16 cellular contexts compared by ENCODE assay signal in the genomic region with DNA sequence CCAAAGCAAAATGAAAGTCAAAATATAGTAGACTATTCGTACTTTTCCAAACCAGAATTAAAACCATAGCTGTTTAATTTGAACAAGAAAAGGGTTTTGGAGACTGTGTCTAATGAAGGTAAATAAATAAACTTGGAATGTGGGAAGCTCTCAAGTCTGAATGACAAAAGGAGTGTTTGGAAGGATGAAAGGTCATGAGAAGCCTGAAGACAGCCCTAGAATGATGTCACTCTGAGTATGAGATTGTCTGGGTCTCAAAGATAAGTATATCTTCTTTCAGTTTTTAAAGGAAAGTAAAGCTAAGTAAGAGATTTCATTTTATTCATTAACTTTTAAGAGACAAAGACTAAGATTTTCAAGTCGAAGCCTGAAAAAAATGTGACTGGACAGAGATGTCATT.
A peak's percentile ranks its signal among the peaks of the same experiment; 100 is the strongest.
DNase-seq lines count a peak whose midpoint lies in the region; ATAC-seq, FAIRE-seq and TF ChIP-seq lines count a peak whose summit lies in the region.
"Had no signal": no experiment of that assay in that cellular context is flagged by ENCODE, and none has a peak within 500 bp of the region (broad histone marks: within the 10 kb centered on the region; RNA-seq: fewer than 3 reads in every experiment).

No MANE protein-coding gene starts in this region.

- intact Hi-C loops in mucosa of descending colon (cut with DNase I, micrococcal nuclease), result no loop called here

- WGBS in hepatocyte (ENCODE audit: low lambda C conversion rate, missing lambda C conversion rate), result 60% methylated on average over 2 of the region's 2 CpGs

- no peak for TF ChIP-seq CTCF in HEK293 (tag by site-specific recombination; IDR thresholded peaks at IDR 0.05)
- no peak for TF ChIP-seq CTCF in hepatocyte (IDR thresholded peaks at IDR 0.05; ENCODE audit: poor library complexity)
- TF ChIP-seq CTCF in progenitor cell of endocrine pancreas (IDR thresholded peaks at IDR 0.05; ENCODE audit: unreplicated experiment), result no peak
- TF ChIP-seq CTCF in mucosa of descending colon (IDR thresholded peaks at IDR 0.05), result no peak

- H3K4me3 Mint-ChIP-seq in progenitor cell of endocrine pancreas (ENCODE audit: low read depth), result no peak overlapping the region
- H3K4me3 Mint-ChIP-seq: B cell; CD8-positive, alpha-beta T cell had no signal

- H3K27me3 ChIP-seq in hepatocyte, result no peaks in the 10 kb centered on the region
- H3K27me3 ChIP-seq: BLaER1 treated with 17β-estradiol and CSF1 and Interleukin-3, amounts not matched to agents 10 nM and 100 nM had no signal

- no peaks in the 10 kb centered on the region for H3K9me2 ChIP-seq in hepatocyte (replicated peaks; ENCODE audit: insufficient read depth)

- H3K9me3 ChIP-seq in HEK293 (ENCODE audit: control insufficient read depth, insufficient read depth, low read depth, low read length), result no peaks in the 10 kb centered on the region
- H3K9me3 ChIP-seq in hepatocyte (ENCODE audit: low read depth), result no peaks in the 10 kb centered on the region
- H3K9me3 ChIP-seq in mucosa of descending colon, result no peaks in the 10 kb centered on the region
- H3K9me3 ChIP-seq: BLaER1 treated with 17β-estradiol and CSF1 and Interleukin-3, amounts not matched to agents 10 nM and 100 nM had no signal

- peak; percentile 50 for DNase-seq in OCI-M1 (lab: John Stamatoyannopoulos, UW)
- DNase-seq in hepatocyte (ENCODE audit: low spot score), result no peak
- DNase-seq in progenitor cell of endocrine pancreas (ENCODE audit: low spot score, unreplicated experiment), result no peak
- DNase-seq in HTR-8/SVneo (ENCODE audit: insufficient read length, low spot score), result no peak
- no peak for DNase-seq in OCI-M2 (lab: John Stamatoyannopoulos, UW; ENCODE audit: unreplicated experiment)
- DNase-seq in mucosa of descending colon, result no peak
- DNase-seq: Calu3; CD8-positive, alpha-beta T cell; GM23248; HCEC 1CT had no signal

- no peaks in the 10 kb centered on the region for H3K36me3 Mint-ChIP-seq in progenitor cell of endocrine pancreas (ENCODE audit: insufficient read depth)
- H3K36me3 Mint-ChIP-seq: CD8-positive, alpha-beta T cell had no signal

- no peak overlapping the region for H3K4me2 ChIP-seq in hepatocyte
- H3K4me2 ChIP-seq: BLaER1 treated with 17β-estradiol and CSF1 and Interleukin-3, amounts not matched to agents 10 nM and 100 nM had no signal

- ATAC-seq in mucosa of descending colon, result no peak
- ATAC-seq: CD8-positive, alpha-beta T cell had no signal

- no peaks in the 10 kb centered on the region for H4K20me1 ChIP-seq in hepatocyte (ENCODE audit: insufficient read depth, poor library complexity, severe bottlenecking)
- H4K20me1 ChIP-seq: BLaER1 treated with 17β-estradiol and CSF1 and Interleukin-3, amounts not matched to agents 10 nM and 100 nM had no signal

- POLR2A ChIA-PET in HEK293 (lab: Yijun Ruan, JAX), result interaction anchor here (1.0 to 1.5 kb wide), 2 partner anchors 27 to 73 kb away, joined by 3 read pairs; partner anchors contain the start of gene RFX6

- H3K4me1 Mint-ChIP-seq in progenitor cell of endocrine pancreas (ENCODE audit: low read depth), result peaks cover 69% of the 10 kb centered on the region
- H3K4me1 Mint-ChIP-seq: B cell had no signal

- no peak overlapping the region for H2AFZ ChIP-seq in hepatocyte
- H2AFZ ChIP-seq: GM23248 had no signal

- H3K4me1 ChIP-seq in HEK293 (ENCODE audit: control insufficient read depth, insufficient read depth, low read length), result peaks cover 24% of the 10 kb centered on the region
- H3K4me1 ChIP-seq in hepatocyte (ENCODE audit: insufficient read depth), result peaks cover 36% of the 10 kb centered on the region
- peaks cover 15% of the 10 kb centered on the region for H3K4me1 ChIP-seq in mucosa of descending colon (ENCODE audit: low read depth)
- H3K4me1 ChIP-seq: BLaER1 treated with 17β-estradiol and CSF1 and Interleukin-3, amounts not matched to agents 10 nM and 100 nM had no signal

- H3K27ac ChIP-seq in HEK293 (ENCODE audit: extremely low read depth, low read depth, low read length) (no peak overlapping the region), hepatocyte (peak overlapping the region; percentile 28)
- H3K27ac ChIP-seq: BLaER1 treated with 17β-estradiol and CSF1 and Interleukin-3, amounts not matched to agents 10 nM and 100 nM; GM23248 had no signal

- CTCF ChIA-PET in HEK293 (lab: Yijun Ruan, JAX), result interaction anchor here (0.6 to 3.2 kb wide), 5 partner anchors 19 to 367 kb away, joined by 3 to 17 read pairs (median 4); no protein-coding TSS in a partner anchor

- peak overlapping the region; percentile 86 for H3K27ac Mint-ChIP-seq in progenitor cell of endocrine pancreas
- H3K27ac Mint-ChIP-seq: B cell; CD8-positive, alpha-beta T cell had no signal

- no peak overlapping the region for H3K4me3 ChIP-seq in HEK293 (ENCODE audit: low read depth, low read length)
- no peak overlapping the region for H3K4me3 ChIP-seq in hepatocyte
- no peak overlapping the region for H3K4me3 ChIP-seq in mucosa of descending colon
- H3K4me3 ChIP-seq: BLaER1 treated with 17β-estradiol and CSF1 and Interleukin-3, amounts not matched to agents 10 nM and 100 nM; GM23248 had no signal

- no peak for FAIRE-seq in HTR-8/SVneo (lab: Jason Lieb, UNC)
- FAIRE-seq: G401.6, GM12891, H54 had no signal

- H3K79me2 ChIP-seq in hepatocyte, result no peaks in the 10 kb centered on the region

- H3K36me3 ChIP-seq in HEK293 (ENCODE audit: control insufficient read depth in 2 of 2, insufficient read depth in 1 of 2, low read length in 2 of 2) (no peaks in the 10 kb centered on the region), hepatocyte (replicated peaks; ENCODE audit: insufficient read depth, low read depth) (no peaks in the 10 kb centered on the region), mucosa of descending colon (ENCODE audit: low read depth) (no peaks in the 10 kb centered on the region)
- H3K36me3 ChIP-seq: BLaER1 treated with 17β-estradiol and CSF1 and Interleukin-3, amounts not matched to agents 10 nM and 100 nM had no signal

- no peaks in the 10 kb centered on the region for H3K27me3 Mint-ChIP-seq in progenitor cell of endocrine pancreas

- H3K9me3 Mint-ChIP-seq in progenitor cell of endocrine pancreas (ENCODE audit: low read depth), result no peaks in the 10 kb centered on the region
- H3K9me3 Mint-ChIP-seq: CD8-positive, alpha-beta T cell had no signal

TF ChIP-seq in HEK293, 187 proteins besides CTCF, POLR2A, EP300 and RAD21 (continues in another document):
- TF ChIP-seq GLIS2 (tag by site-specific recombination; IDR thresholded peaks at IDR 0.05) (no peak), ZXDB (tag by site-specific recombination; IDR thresholded peaks at IDR 0.05) (0 out of 2 replicates have a peak, but pooled peaks have one; percentile 24), ZNF335 (tag by site-specific recombination; conservative IDR thresholded peaks at IDR 0.05) (0 out of 2 replicates have a peak, but pooled peaks have one; percentile 11), ZNF514 (tag by site-specific recombination; IDR thresholded peaks at IDR 0.05) (no peak)
- TF ChIP-seq, protein P1, sequence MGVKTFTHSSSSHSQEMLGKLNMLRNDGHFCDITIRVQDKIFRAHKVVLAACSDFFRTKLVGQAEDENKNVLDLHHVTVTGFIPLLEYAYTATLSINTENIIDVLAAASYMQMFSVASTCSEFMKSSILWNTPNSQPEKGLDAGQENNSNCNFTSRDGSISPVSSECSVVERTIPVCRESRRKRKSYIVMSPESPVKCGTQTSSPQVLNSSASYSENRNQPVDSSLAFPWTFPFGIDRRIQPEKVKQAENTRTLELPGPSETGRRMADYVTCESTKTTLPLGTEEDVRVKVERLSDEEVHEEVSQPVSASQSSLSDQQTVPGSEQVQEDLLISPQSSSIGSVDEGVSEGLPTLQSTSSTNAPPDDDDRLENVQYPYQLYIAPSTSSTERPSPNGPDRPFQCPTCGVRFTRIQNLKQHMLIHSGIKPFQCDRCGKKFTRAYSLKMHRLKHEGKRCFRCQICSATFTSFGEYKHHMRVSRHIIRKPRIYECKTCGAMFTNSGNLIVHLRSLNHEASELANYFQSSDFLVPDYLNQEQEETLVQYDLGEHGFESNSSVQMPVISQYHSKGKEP (tag by site-specific recombination; IDR thresholded peaks at IDR 0.05), result no peak
- TF ChIP-seq, protein P2, sequence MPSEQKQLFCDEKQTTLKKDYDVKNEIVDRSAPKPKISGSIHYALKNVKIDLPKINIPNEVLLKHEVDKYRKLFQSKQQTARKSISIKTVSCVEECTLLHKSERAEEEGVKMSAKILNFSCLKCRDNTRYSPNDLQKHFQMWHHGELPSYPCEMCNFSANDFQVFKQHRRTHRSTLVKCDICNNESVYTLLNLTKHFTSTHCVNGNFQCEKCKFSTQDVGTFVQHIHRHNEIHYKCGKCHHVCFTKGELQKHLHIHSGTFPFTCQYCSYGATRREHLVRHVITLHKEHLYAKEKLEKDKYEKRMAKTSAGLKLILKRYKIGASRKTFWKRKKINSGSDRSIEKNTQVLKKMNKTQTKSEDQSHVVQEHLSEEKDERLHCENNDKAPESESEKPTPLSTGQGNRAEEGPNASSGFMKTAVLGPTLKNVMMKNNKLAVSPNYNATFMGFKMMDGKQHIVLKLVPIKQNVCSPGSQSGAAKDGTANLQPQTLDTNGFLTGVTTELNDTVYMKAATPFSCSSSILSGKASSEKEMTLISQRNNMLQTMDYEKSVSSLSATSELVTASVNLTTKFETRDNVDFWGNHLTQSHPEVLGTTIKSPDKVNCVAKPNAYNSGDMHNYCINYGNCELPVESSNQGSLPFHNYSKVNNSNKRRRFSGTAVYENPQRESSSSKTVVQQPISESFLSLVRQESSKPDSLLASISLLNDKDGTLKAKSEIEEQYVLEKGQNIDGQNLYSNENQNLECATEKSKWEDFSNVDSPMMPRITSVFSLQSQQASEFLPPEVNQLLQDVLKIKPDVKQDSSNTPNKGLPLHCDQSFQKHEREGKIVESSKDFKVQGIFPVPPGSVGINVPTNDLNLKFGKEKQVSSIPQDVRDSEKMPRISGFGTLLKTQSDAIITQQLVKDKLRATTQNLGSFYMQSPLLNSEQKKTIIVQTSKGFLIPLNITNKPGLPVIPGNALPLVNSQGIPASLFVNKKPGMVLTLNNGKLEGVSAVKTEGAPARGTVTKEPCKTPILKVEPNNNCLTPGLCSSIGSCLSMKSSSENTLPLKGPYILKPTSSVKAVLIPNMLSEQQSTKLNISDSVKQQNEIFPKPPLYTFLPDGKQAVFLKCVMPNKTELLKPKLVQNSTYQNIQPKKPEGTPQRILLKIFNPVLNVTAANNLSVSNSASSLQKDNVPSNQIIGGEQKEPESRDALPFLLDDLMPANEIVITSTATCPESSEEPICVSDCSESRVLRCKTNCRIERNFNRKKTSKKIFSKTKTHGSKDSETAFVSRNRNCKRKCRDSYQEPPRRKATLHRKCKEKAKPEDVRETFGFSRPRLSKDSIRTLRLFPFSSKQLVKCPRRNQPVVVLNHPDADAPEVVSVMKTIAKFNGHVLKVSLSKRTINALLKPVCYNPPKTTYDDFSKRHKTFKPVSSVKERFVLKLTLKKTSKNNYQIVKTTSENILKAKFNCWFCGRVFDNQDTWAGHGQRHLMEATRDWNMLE (tag by site-specific recombination; conservative IDR thresholded peaks at IDR 0.05; ENCODE audit: low read depth), result 0 out of 2 replicates have a peak, but pooled peaks have one; percentile 5
